ENCODE assay signal across 8 cellular contexts in genomic region chr13:44437356-44438233, GRCh38.
DNase-seq lines count a peak whose midpoint lies in the region; ATAC-seq and FAIRE-seq lines count a peak whose summit lies in the region.

No MANE protein-coding gene starts in this region.

- peak overlapping the region; percentile 70 for H3K4me3 ChIP-seq in Jurkat, Clone E6-1 (ENCODE audit: low read length)
- H3K4me3 ChIP-seq in SJSA1, result peak overlapping the region; percentile 48
- peak overlapping the region; percentile 44 for H3K4me3 ChIP-seq in naive thymus-derived CD4-positive, alpha-beta T cell (ENCODE audit: low read length)

- POLR2A ChIA-PET in naive thymus-derived CD4-positive, alpha-beta T cell (lab: Charles Lee), result interaction anchor here (0.6 to 1.7 kb wide), 4 partner anchors 163 to 482 kb away, joined by 3 to 5 read pairs (median 3); no protein-coding TSS in a partner anchor

- peak overlapping the region; percentile 77 for H3K27ac ChIP-seq in SJSA1
- H3K27ac ChIP-seq in naive thymus-derived CD4-positive, alpha-beta T cell (ENCODE audit: low read depth, low read length), result no peak overlapping the region

- H3K9me3 Mint-ChIP-seq in naive thymus-derived CD4-positive, alpha-beta T cell, result no peaks in the 10 kb centered on the region

- H3K4me1 ChIP-seq in SJSA1 (replicated peaks), result peaks cover 19% of the 10 kb centered on the region
- H3K4me1 ChIP-seq in naive thymus-derived CD4-positive, alpha-beta T cell (ENCODE audit: control insufficient read depth in 2 of 2, insufficient read depth in 2 of 2, low read length in 2 of 2), result peaks cover 13 to 14% of the 10 kb centered on the region in 2 donors

- peak overlapping the region; percentile 41 to 94 (median 89) for H3K4me3 Mint-ChIP-seq in naive thymus-derived CD4-positive, alpha-beta T cell

- H3K27ac Mint-ChIP-seq in naive thymus-derived CD4-positive, alpha-beta T cell, result peak overlapping the region in 3 of 9 donors; percentile 24 to 56 (median 38)

- peaks cover 14 to 34% (median 27%) of the 10 kb centered on the region in 7 donors for H3K4me1 Mint-ChIP-seq in naive thymus-derived CD4-positive, alpha-beta T cell

- CTCF ChIA-PET in naive thymus-derived CD4-positive, alpha-beta T cell (lab: Charles Lee), result interaction anchor here (0.9 to 4.5 kb wide), 7 partner anchors 18 to 529 kb away, joined by 3 to 54 read pairs (median 7); no protein-coding TSS in a partner anchor

- peaks cover 6 to 78% (median 9%) of the 10 kb centered on the region in 5 donors for H3K27me3 Mint-ChIP-seq in naive thymus-derived CD4-positive, alpha-beta T cell

- FAIRE-seq in endometrium (lab: Jason Lieb, UNC), result peak; percentile 99

- DNase-seq in DMS153 treated with DMSO at 0.1 percent for 48 hours (lab: John Stamatoyannopoulos, UW; ENCODE audit: unreplicated experiment), result peak; percentile 70
- peak; percentile 61 for DNase-seq in Jurkat, Clone E6-1 (ENCODE audit: low read depth, low spot score)
- peak in 1 of 2 experiments; percentile 66 for DNase-seq in SJSA1 (ENCODE audit: low read depth in 1 of 2, low spot score in 2 of 2)
- DNase-seq in naive thymus-derived CD4-positive, alpha-beta T cell, result peak in 6 of 9 donors; percentile 33 to 68 (median 60)
- no peak for DNase-seq in Ammon's horn (ENCODE audit: low spot score)

- no peaks in the 10 kb centered on the region for H3K27me3 ChIP-seq in SJSA1 (replicated peaks)
- H3K27me3 ChIP-seq in naive thymus-derived CD4-positive, alpha-beta T cell (ENCODE audit: control insufficient read depth in 2 of 2, insufficient read depth in 2 of 2, low read length in 2 of 2), result peaks cover 0 to 3% of the 10 kb centered on the region in 2 donors

- H3K9me3 ChIP-seq in SJSA1 (replicated peaks), result no peaks in the 10 kb centered on the region
- no peaks in the 10 kb centered on the region for H3K9me3 ChIP-seq in naive thymus-derived CD4-positive, alpha-beta T cell (ENCODE audit: control insufficient read depth in 2 of 3, low read length in 3 of 3)

- H3K36me3 Mint-ChIP-seq in naive thymus-derived CD4-positive, alpha-beta T cell, result peaks cover 0 to 16% (median 2%) of the 10 kb centered on the region in 5 donors

- H3K36me3 ChIP-seq in SJSA1, result peaks cover 29% of the 10 kb centered on the region
- no peaks in the 10 kb centered on the region for H3K36me3 ChIP-seq in naive thymus-derived CD4-positive, alpha-beta T cell (ENCODE audit: control insufficient read depth in 2 of 3, insufficient read depth in 3 of 3, low read length in 3 of 3)

- intact Hi-C loops in naive thymus-derived CD4-positive, alpha-beta T cell (cut with micrococcal nuclease), result loop anchor here (1.0 to 10.0 kb wide), 9 partner anchors 34 to 532 kb away; no protein-coding TSS in a partner anchor

- ATAC-seq in naive thymus-derived CD4-positive, alpha-beta T cell, result peak; percentile 62
- ATAC-seq in HG02571 (IDR thresholded peaks at IDR 0.05; ENCODE audit: unreplicated experiment) (no peak), GM21367 (IDR thresholded peaks at IDR 0.05; ENCODE audit: unreplicated experiment) (no peak)
